ENCODE assay signal across 8 cellular contexts in the genomic region with DNA sequence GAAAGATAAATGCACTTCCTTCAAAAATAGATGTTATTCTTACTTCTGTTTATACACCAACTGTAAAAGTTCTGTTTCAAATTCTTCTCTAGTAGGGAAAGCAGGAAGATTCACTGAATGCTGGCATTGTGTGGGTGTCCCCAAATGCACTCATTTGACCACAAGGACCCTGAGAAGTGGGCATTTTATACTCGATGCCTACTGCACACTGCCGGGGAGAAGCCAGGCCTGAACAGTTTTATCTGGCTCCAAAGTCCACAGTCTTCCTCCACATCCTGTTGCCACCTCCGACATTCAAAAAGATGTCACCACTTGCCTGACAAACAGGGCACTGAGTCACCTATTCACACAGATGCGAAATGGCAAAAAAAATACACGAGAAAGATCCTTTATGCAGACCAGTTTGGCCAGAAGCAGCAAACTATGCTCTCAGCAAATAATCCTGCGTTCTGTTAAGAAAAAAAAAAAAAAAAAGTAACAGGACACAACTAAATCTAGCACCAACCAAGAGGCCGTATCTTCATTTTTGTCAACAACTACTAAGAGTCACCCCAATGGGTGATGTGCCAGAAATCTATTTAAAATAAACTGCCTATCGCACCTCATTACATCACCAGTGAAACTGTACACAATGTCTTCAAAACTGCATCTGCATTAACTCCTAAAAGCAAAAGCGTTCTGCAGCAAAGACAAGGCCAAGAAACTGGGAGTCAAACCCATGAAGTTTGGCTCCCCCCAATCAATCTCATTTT. TPM values are rescaled to one million over a fixed set of nuclear protein-coding genes. Genes with fewer than 3 reads are reported as not detected.
DNase-seq lines count a peak whose midpoint lies in the region; ATAC-seq lines count a peak whose summit lies in the region.

No MANE protein-coding gene starts in this region.

- no peaks in the 10 kb centered on the region for H3K9me3 ChIP-seq in naive thymus-derived CD4-positive, alpha-beta T cell (ENCODE audit: control insufficient read depth in 2 of 3, low read length in 3 of 3)

- no peaks in the 10 kb centered on the region for H3K9me3 Mint-ChIP-seq in dendritic cell treated with granulocyte-macrophage colony-stimulating factor and Interleukin-4, amounts not matched to agents 40 ng/mL and 50 ng/mL, for 4 days
- H3K9me3 Mint-ChIP-seq in naive thymus-derived CD4-positive, alpha-beta T cell: no peaks in the 10 kb centered on the region

- DNase-seq in GDM1 (lab: John Stamatoyannopoulos, UW) (peak; percentile 30), T-helper 22 cell (ENCODE audit: low read depth) (peak; percentile 29), DMS153 treated with DMSO at 0.1 percent for 48 hours (lab: John Stamatoyannopoulos, UW; ENCODE audit: unreplicated experiment) (no peak), D341Med (ENCODE audit: low spot score) (no peak), NCI-H1436 (lab: John Stamatoyannopoulos, UW) (no peak)
- DNase-seq in naive thymus-derived CD4-positive, alpha-beta T cell: peak in 4 of 9 donors; percentile 19 to 21 (median 20)

- peaks cover 64% of the 10 kb centered on the region for H3K4me1 Mint-ChIP-seq in dendritic cell treated with granulocyte-macrophage colony-stimulating factor and Interleukin-4, amounts not matched to agents 40 ng/mL and 50 ng/mL, for 4 days (ENCODE audit: low read depth)
- peaks cover 40 to 76% (median 65%) of the 10 kb centered on the region in 7 donors for H3K4me1 Mint-ChIP-seq in naive thymus-derived CD4-positive, alpha-beta T cell

- no peak for ATAC-seq in naive thymus-derived CD4-positive, alpha-beta T cell
- no peak for ATAC-seq in GM21737 (IDR thresholded peaks at IDR 0.05; ENCODE audit: unreplicated experiment)

- peak overlapping the region; percentile 100 for H3K27ac Mint-ChIP-seq in dendritic cell treated with granulocyte-macrophage colony-stimulating factor and Interleukin-4, amounts not matched to agents 40 ng/mL and 50 ng/mL, for 4 days
- H3K27ac Mint-ChIP-seq in naive thymus-derived CD4-positive, alpha-beta T cell: peak overlapping the region; percentile 20 to 100 (median 99)

- H3K36me3 ChIP-seq in naive thymus-derived CD4-positive, alpha-beta T cell (ENCODE audit: control insufficient read depth in 2 of 3, insufficient read depth in 3 of 3, low read length in 3 of 3): peaks cover 0 to 19% (median 0%) of the 10 kb centered on the region in 3 experiments

- intact Hi-C loops in dendritic cell treated with granulocyte-macrophage colony-stimulating factor and Interleukin-4, amounts not matched to agents 40 ng/mL and 50 ng/mL, for 4 days (cut with micrococcal nuclease): no loop called here
- intact Hi-C loops in naive thymus-derived CD4-positive, alpha-beta T cell (cut with micrococcal nuclease): loop anchor here in 1 of 2 donors (1.0 kb wide), 1 partner anchor 13 kb away; no protein-coding TSS in a partner anchor

- peaks cover 41 to 47% of the 10 kb centered on the region in 2 donors for H3K4me1 ChIP-seq in naive thymus-derived CD4-positive, alpha-beta T cell (ENCODE audit: control insufficient read depth in 2 of 2, insufficient read depth in 2 of 2, low read length in 2 of 2)

- CTCF ChIA-PET in naive thymus-derived CD4-positive, alpha-beta T cell (lab: Charles Lee): interaction anchor here (1.0 to 1.6 kb wide), 4 partner anchors 18 to 29 kb away, joined by 3 to 5 read pairs (median 4); no protein-coding TSS in a partner anchor

- peak overlapping the region; percentile 13 for H3K4me3 Mint-ChIP-seq in dendritic cell treated with granulocyte-macrophage colony-stimulating factor and Interleukin-4, amounts not matched to agents 40 ng/mL and 50 ng/mL, for 4 days
- peak overlapping the region; percentile 43 to 100 (median 72) for H3K4me3 Mint-ChIP-seq in naive thymus-derived CD4-positive, alpha-beta T cell

- peak overlapping the region; percentile 99 for H3K27ac ChIP-seq in naive thymus-derived CD4-positive, alpha-beta T cell (ENCODE audit: low read depth, low read length)

- POLR2A ChIA-PET in naive thymus-derived CD4-positive, alpha-beta T cell (lab: Charles Lee): interaction anchor here (0.6 to 12.0 kb wide), 8 partner anchors 12 to 167 kb away, joined by 3 to 184 read pairs (median 4); no protein-coding TSS in a partner anchor

- no peaks in the 10 kb centered on the region for H3K27me3 ChIP-seq in naive thymus-derived CD4-positive, alpha-beta T cell (ENCODE audit: control insufficient read depth in 2 of 2, insufficient read depth in 2 of 2, low read length in 2 of 2)

- H3K36me3 Mint-ChIP-seq in dendritic cell treated with granulocyte-macrophage colony-stimulating factor and Interleukin-4, amounts not matched to agents 40 ng/mL and 50 ng/mL, for 4 days (ENCODE audit: low read depth): peaks cover 51% of the 10 kb centered on the region
- H3K36me3 Mint-ChIP-seq in naive thymus-derived CD4-positive, alpha-beta T cell: peaks cover 0 to 41% (median 13%) of the 10 kb centered on the region in 5 donors

- H3K4me3 ChIP-seq in naive thymus-derived CD4-positive, alpha-beta T cell (ENCODE audit: low read length): peak overlapping the region; percentile 15

- H3K27me3 Mint-ChIP-seq in dendritic cell treated with granulocyte-macrophage colony-stimulating factor and Interleukin-4, amounts not matched to agents 40 ng/mL and 50 ng/mL, for 4 days: no peaks in the 10 kb centered on the region
- peaks cover 0 to 2% (median 0%) of the 10 kb centered on the region in 5 donors for H3K27me3 Mint-ChIP-seq in naive thymus-derived CD4-positive, alpha-beta T cell

RNA-seq across cellular contexts. Expression of a gene that starts 6.2 kb away (rescaled TPM):
- 100 to 1,000 TPM in 1 of 5 experiments, 10 to 100 TPM in 4; 53.6 to 123 (median 73.0) TPM for total RNA-seq in naive thymus-derived CD4-positive, alpha-beta T cell
- 1 to 10 TPM; 2.0 to 2.3 TPM for polyA plus RNA-seq in naive thymus-derived CD4-positive, alpha-beta T cell

RNA-seq across cellular contexts. Expression of a gene that starts 23.3 kb away (rescaled TPM):
- 100 to 1,000 TPM in 1 of 5 experiments, 10 to 100 TPM in 4; 34.3 to 115 (median 46.4) TPM for total RNA-seq in naive thymus-derived CD4-positive, alpha-beta T cell
- polyA plus RNA-seq in naive thymus-derived CD4-positive, alpha-beta T cell: 100 to 1,000 TPM; 145 to 181 TPM

RNA-seq across cellular contexts. Expression of a gene that starts 59.0 kb away (rescaled TPM):
- total RNA-seq in naive thymus-derived CD4-positive, alpha-beta T cell: 10 to 100 TPM; 23.1 to 46.3 (median 26.0) TPM
- 100 to 1,000 TPM; 131 TPM for polyA plus RNA-seq in naive thymus-derived CD4-positive, alpha-beta T cell

Comparison
In these comparisons a context has a peak if more than half of its experiments do, and no peak if none do; other contexts are left out.
1. DNase-seq: peak in GDM1 (single experiment) and T-helper 22 cell (single experiment); none in DMS153 treated with DMSO at 0.1 percent for 48 hours (single experiment), D341Med (single experiment) and NCI-H1436 (single experiment).